Comparison of ENCODE assay signal across 13 cellular contexts in the genomic region with DNA sequence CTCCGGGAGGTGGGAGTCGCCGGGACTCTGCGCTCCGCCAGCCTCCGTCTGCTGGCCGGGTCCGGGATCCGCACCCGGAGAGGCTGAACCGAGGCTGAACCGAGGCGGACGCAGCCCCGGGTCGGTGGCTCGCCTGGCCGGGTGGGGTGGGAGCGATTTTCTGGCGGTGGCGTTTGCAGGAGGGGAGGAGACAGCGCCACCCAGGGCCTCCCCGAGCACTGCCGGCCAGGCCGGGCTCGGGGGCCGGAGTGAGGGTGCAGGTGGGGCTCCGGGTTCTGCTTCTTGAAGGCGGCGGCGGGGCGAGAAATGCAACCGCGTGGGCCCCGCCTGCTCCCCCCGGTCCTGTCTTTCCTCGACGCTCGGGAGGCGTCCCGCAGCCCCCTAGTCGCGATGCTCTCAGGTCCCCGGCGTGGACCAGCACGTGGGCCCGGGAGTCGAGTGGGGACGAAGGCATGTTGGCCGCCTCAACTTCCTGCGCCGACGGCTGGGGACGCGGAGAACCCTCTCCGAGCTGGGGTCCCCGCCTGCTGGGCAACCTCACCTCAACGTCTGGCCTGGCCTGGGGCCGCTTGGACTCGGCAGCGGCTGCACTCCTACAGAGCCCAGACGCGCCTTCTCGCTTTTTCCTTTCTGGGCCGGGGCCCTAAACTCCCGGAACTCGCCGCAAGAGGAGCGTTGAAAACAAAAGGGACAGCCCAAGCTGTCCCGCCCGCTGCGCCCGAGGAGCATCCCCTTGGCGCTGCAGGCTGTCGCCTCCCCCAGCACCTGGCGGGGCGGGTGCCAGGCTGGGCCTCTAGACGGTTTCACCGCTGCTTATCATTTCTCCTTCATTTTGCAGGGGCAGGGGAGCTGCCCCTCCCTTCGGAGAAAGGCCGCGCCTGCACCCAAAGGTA. TPM values are rescaled to one million over a fixed set of nuclear protein-coding genes. Genes with fewer than 3 reads are reported as not detected.
A peak's percentile ranks its signal among the peaks of the same experiment; 100 is the strongest.
DNase-seq lines count a peak whose midpoint lies in the region; ATAC-seq and TF ChIP-seq lines count a peak whose summit lies in the region.
"Had no signal": no experiment of that assay in that cellular context is flagged by ENCODE, and none has a peak within 500 bp of the region (broad histone marks: within the 10 kb centered on the region; RNA-seq: fewer than 3 reads in every experiment).

No MANE protein-coding gene starts in this region.

- no peak overlapping the region for H2AFZ ChIP-seq in osteoblast (ENCODE audit: low read length)

- no peak overlapping the region for H3K27ac Mint-ChIP-seq in endodermal cell
- H3K27ac Mint-ChIP-seq in stimulated activated memory B cell treated with anti-CD40 and anti-IgM and Interleukin-4, amounts not matched to agents 10 μg/mL and 1 μg/mL and 100 μg/mL, for 72 hours: no peak overlapping the region
- H3K27ac Mint-ChIP-seq: mesothelial cell of epicardium had no signal

- 1 to 2% methylated on average over 22 to 82 of the region's 82 CpGs for WGBS in endodermal cell (ENCODE audit: insufficient coverage in 1 of 2, insufficient read length in 1 of 2), 2 experiments

- H3K27me3 ChIP-seq in HUES48 (ENCODE audit: control insufficient read depth, insufficient read depth, low read length): peaks cover 100% of the 10 kb centered on the region
- peaks cover 89% of the 10 kb centered on the region for H3K27me3 ChIP-seq in endodermal cell (ENCODE audit: control insufficient read depth, insufficient read depth, low read length, poor library complexity, severe bottlenecking)
- peaks cover 98% of the 10 kb centered on the region for H3K27me3 ChIP-seq in osteoblast (ENCODE audit: insufficient read depth, low read length)

- H3K4me1 Mint-ChIP-seq in endodermal cell: peaks cover 50% of the 10 kb centered on the region
- peaks cover 24% of the 10 kb centered on the region for H3K4me1 Mint-ChIP-seq in stimulated activated memory B cell treated with anti-CD40 and anti-IgM and Interleukin-4, amounts not matched to agents 10 μg/mL and 1 μg/mL and 100 μg/mL, for 72 hours

- H3K27me3 Mint-ChIP-seq in endodermal cell (ENCODE audit: insufficient read depth): peaks cover 84% of the 10 kb centered on the region
- H3K27me3 Mint-ChIP-seq in stimulated activated memory B cell treated with anti-CD40 and anti-IgM and Interleukin-4, amounts not matched to agents 10 μg/mL and 1 μg/mL and 100 μg/mL, for 72 hours: peaks cover 97% of the 10 kb centered on the region

- no peaks in the 10 kb centered on the region for H3K36me3 Mint-ChIP-seq in endodermal cell (ENCODE audit: low read depth)
- no peaks in the 10 kb centered on the region for H3K36me3 Mint-ChIP-seq in stimulated activated memory B cell treated with anti-CD40 and anti-IgM and Interleukin-4, amounts not matched to agents 10 μg/mL and 1 μg/mL and 100 μg/mL, for 72 hours
- H3K36me3 Mint-ChIP-seq: mesothelial cell of epicardium had no signal

- peaks cover 3% of the 10 kb centered on the region for H4K20me1 ChIP-seq in osteoblast (ENCODE audit: insufficient read depth, low read length)

- H3K4me1 ChIP-seq in HUES48 (ENCODE audit: control insufficient read depth, insufficient read depth, low read length) (peaks cover 50% of the 10 kb centered on the region), endodermal cell (ENCODE audit: control insufficient read depth, insufficient read depth, low read length) (peaks cover 11% of the 10 kb centered on the region), osteoblast (ENCODE audit: insufficient read depth, low read length) (no peaks in the 10 kb centered on the region)

- H3K79me2 ChIP-seq in osteoblast (ENCODE audit: insufficient read depth, low read length): no peaks in the 10 kb centered on the region

- H3K9me3 Mint-ChIP-seq in endodermal cell: no peaks in the 10 kb centered on the region
- H3K9me3 Mint-ChIP-seq in stimulated activated memory B cell treated with anti-CD40 and anti-IgM and Interleukin-4, amounts not matched to agents 10 μg/mL and 1 μg/mL and 100 μg/mL, for 72 hours: no peaks in the 10 kb centered on the region
- H3K9me3 Mint-ChIP-seq: mesothelial cell of epicardium had no signal

- no peak overlapping the region for H3K9ac ChIP-seq in HUES48 (ENCODE audit: low read depth, low read length)
- no peak overlapping the region for H3K9ac ChIP-seq in endodermal cell (ENCODE audit: extremely low read depth, low read length, poor library complexity, severe bottlenecking)

- no peak overlapping the region for H3K4me2 ChIP-seq in osteoblast (ENCODE audit: insufficient read depth, low read length)

- TF ChIP-seq CTCF in endodermal cell (conservative IDR thresholded peaks at IDR 0.05) (peak; percentile 80), osteoblast (IDR thresholded peaks at IDR 0.05; ENCODE audit: extremely low read depth, low read depth, low read length) (no peak)

- DNase-seq in NCI-H1436 (lab: John Stamatoyannopoulos, UW) (peak; percentile 44), NCI-H1436 treated with DMSO at 0.1 percent for 48 hours (lab: John Stamatoyannopoulos, UW) (no peak), endodermal cell (peak; percentile 94), osteoblast (ENCODE audit: insufficient read length, low spot score, missing footprints) (peak; percentile 73), kidney tubule cell (ENCODE audit: low spot score) (no peak)
- DNase-seq: activated effector memory CD4-positive, alpha-beta T cell treated with Interleukin-2 at 50 U/mL for 16 hours had no signal

- H3K9me3 ChIP-seq in HUES48 (ENCODE audit: control insufficient read depth, insufficient read depth, low read length) (no peaks in the 10 kb centered on the region), endodermal cell (ENCODE audit: control insufficient read depth, low read length) (no peaks in the 10 kb centered on the region), osteoblast (ENCODE audit: low read depth, low read length) (no peaks in the 10 kb centered on the region)
- H3K9me3 ChIP-seq: thyroid gland had no signal

- no peaks in the 10 kb centered on the region for H3K36me3 ChIP-seq in HUES48 (ENCODE audit: control insufficient read depth, insufficient read depth, low read length)
- H3K36me3 ChIP-seq in endodermal cell (ENCODE audit: control insufficient read depth, insufficient read depth, low read length): no peaks in the 10 kb centered on the region
- H3K36me3 ChIP-seq in osteoblast (ENCODE audit: insufficient read depth, low read length): no peaks in the 10 kb centered on the region
- H3K36me3 ChIP-seq: thyroid gland had no signal

- no peak overlapping the region for H3K27ac ChIP-seq in HUES48 (ENCODE audit: low read depth, low read length)
- no peak overlapping the region for H3K27ac ChIP-seq in endodermal cell (ENCODE audit: low read depth, low read length)
- H3K27ac ChIP-seq in osteoblast (ENCODE audit: low read depth, low read length): no peak overlapping the region
- H3K27ac ChIP-seq: thyroid gland had no signal

- H3K4me3 Mint-ChIP-seq in endodermal cell: peak overlapping the region; percentile 66
- no peak overlapping the region for H3K4me3 Mint-ChIP-seq in stimulated activated memory B cell treated with anti-CD40 and anti-IgM and Interleukin-4, amounts not matched to agents 10 μg/mL and 1 μg/mL and 100 μg/mL, for 72 hours

- no peak for ATAC-seq in GM18873 (IDR thresholded peaks at IDR 0.05; ENCODE audit: low FRiP score, unreplicated experiment)
- no peak for ATAC-seq in stimulated activated memory B cell treated with anti-CD40 and anti-IgM and Interleukin-4, amounts not matched to agents 10 μg/mL and 1 μg/mL and 100 μg/mL, for 72 hours

- H3K4me3 ChIP-seq in HUES48 (ENCODE audit: low read depth, low read length) (peak overlapping the region; percentile 49; the same call in 1 of the 2 replicates), endodermal cell (ENCODE audit: low read length) (peak overlapping the region; percentile 75), osteoblast (ENCODE audit: insufficient read depth, low read length) (no peak overlapping the region)
- H3K4me3 ChIP-seq: thyroid gland had no signal

RNA-seq across cellular contexts. Expression of a gene that starts 25.2 kb away (rescaled TPM):
- total RNA-seq in endodermal cell: 1 to 10 TPM; 3.2 to 3.5 TPM
- 0.53 TPM for polyA plus RNA-seq in endodermal cell (2013, experiment 1 of 2)
- 0.46 TPM for polyA plus RNA-seq in endodermal cell (2013, experiment 2 of 2)
- total RNA-seq in osteoblast: not detected in 2 replicates
- total RNA-seq: endothelial cell of umbilical vein; mesothelial cell of epicardium; T-helper 1 cell treated with Interleukin-12 subunit alpha and Interleukin-12 subunit beta and Interleukin-4 antibody, amounts not matched to agents 30 ng/mL and 1 ng/mL, for 36 hours; thyroid gland had no signal
- polyA plus RNA-seq: endothelial cell of umbilical vein had no signal

RNA-seq across cellular contexts. Expression of a gene that starts 34.0 kb away (rescaled TPM):
- total RNA-seq in endodermal cell: not detected
- polyA plus RNA-seq in endodermal cell (2013, experiment 1 of 2): not detected
- not detected for polyA plus RNA-seq in endodermal cell (2013, experiment 2 of 2)
- not detected in 2 replicates for total RNA-seq in osteoblast
- total RNA-seq: endothelial cell of umbilical vein; mesothelial cell of epicardium; T-helper 1 cell treated with Interleukin-12 subunit alpha and Interleukin-12 subunit beta and Interleukin-4 antibody, amounts not matched to agents 30 ng/mL and 1 ng/mL, for 36 hours; thyroid gland had no signal
- polyA plus RNA-seq: endothelial cell of umbilical vein had no signal

Comparison
In these comparisons a context has a peak if more than half of its experiments do, and no peak if none do; other contexts are left out.
1. DNase-seq: peak in NCI-H1436 (single experiment), endodermal cell (single experiment) and osteoblast (single experiment); none in NCI-H1436 treated with DMSO at 0.1 percent for 48 hours (single experiment) and kidney tubule cell (single experiment).